In genomic region chr14:100861937-100862247, GRCh38 we compare ENCODE assay signal across 2 cellular contexts.
A peak's percentile ranks its signal among the peaks of the same experiment; 100 is the strongest.
TF ChIP-seq lines count a peak whose summit lies in the region.

No MANE protein-coding gene starts in this region.

TF ChIP-seq in HEK293, 187 proteins besides CTCF, POLR2A, EP300 and RAD21:
- TF ChIP-seq ZNF366 (tag by site-specific recombination; conservative IDR thresholded peaks at IDR 0.05) (peak; percentile 77), EGR2 (tag by site-specific recombination; IDR thresholded peaks at IDR 0.05; ENCODE audit: low read depth) (peak; percentile 94), ZNF266 (tag by site-specific recombination; IDR thresholded peaks at IDR 0.05; ENCODE audit: low read depth) (no peak), ZFHX2 (tag by site-specific recombination; conservative IDR thresholded peaks at IDR 0.05) (peak; percentile 78), ZNF513 (tag by site-specific recombination; IDR thresholded peaks at IDR 0.05) (peak; percentile 96)

TF ChIP-seq in K562, 482 proteins besides CTCF, POLR2A, EP300 and RAD21:
- TF ChIP-seq PURB (CRISPR knock-in tag; IDR thresholded peaks at IDR 0.05; ENCODE audit: low read depth) (no peak), HIVEP1 (CRISPR knock-in tag; IDR thresholded peaks at IDR 0.05) (no peak), ELF1 (tag; IDR thresholded peaks at IDR 0.05) (no peak), NR2C2 (CRISPR knock-in tag; IDR thresholded peaks at IDR 0.05) (no peak), NR2C2 (tag; IDR thresholded peaks at IDR 0.05) (no peak), PYGO2 (tag; IDR thresholded peaks at IDR 0.05) (no peak), ATF4 (CRISPR knock-in tag; IDR thresholded peaks at IDR 0.05) (no peak), NR4A1 (CRISPR knock-in tag; IDR thresholded peaks at IDR 0.05) (no peak), NR4A1 (tag; IDR thresholded peaks at IDR 0.05) (no peak), ERF (CRISPR knock-in tag; IDR thresholded peaks at IDR 0.05) (no peak), ARHGAP35 (IDR thresholded peaks at IDR 0.05; ENCODE audit: partially characterized antibody) (peak; percentile 11), JUN (IDR thresholded peaks at IDR 0.05; ENCODE audit: borderline replicate concordance, low read depth, low read length) (no peak), JUN (CRISPR knock-in tag; IDR thresholded peaks at IDR 0.05; ENCODE audit: borderline replicate concordance) (no peak), ZNF512 (tag; IDR thresholded peaks at IDR 0.05) (peak; percentile 76), THRB (CRISPR knock-in tag; conservative IDR thresholded peaks at IDR 0.05) (peak; percentile 81; the same call in 1 of the 2 replicates), SAFB (IDR thresholded peaks at IDR 0.05; ENCODE audit: borderline replicate concordance, low read depth, low read length) (no peak), HDAC1 (IDR thresholded peaks at IDR 0.05) (0 out of 4 replicates have a peak, but pooled peaks of 1 of the 2 experiments have one; percentile 47), LARP7 (IDR thresholded peaks at IDR 0.05) (peak; percentile 70; the same call in 1 of the 2 replicates), RREB1 (CRISPR knock-in tag; IDR thresholded peaks at IDR 0.05) (no peak), ETV5 (CRISPR knock-in tag; IDR thresholded peaks at IDR 0.05; ENCODE audit: low read depth) (no peak), HNRNPK (IDR thresholded peaks at IDR 0.05; ENCODE audit: low read depth, low read length, poor library complexity, severe bottlenecking) (no peak), ZMIZ1 (IDR thresholded peaks at IDR 0.05; ENCODE audit: low read depth in 2 of 2, low read length in 2 of 2) (no peak), HLTF (IDR thresholded peaks at IDR 0.05) (0 out of 2 replicates have a peak, but pooled peaks have one; percentile 44), ZBTB26 (CRISPR knock-in tag; IDR thresholded peaks at IDR 0.05) (0 out of 2 replicates have a peak, but pooled peaks have one; percentile 72), ZNF263 (CRISPR knock-in tag; IDR thresholded peaks at IDR 0.05; ENCODE audit: borderline replicate concordance) (peak; percentile 51; the same call in 1 of the 2 replicates), SMAD1 (IDR thresholded peaks at IDR 0.05; ENCODE audit: low read depth, low read length, partially characterized antibody) (no peak), ZBTB7A (IDR thresholded peaks at IDR 0.05; ENCODE audit: borderline replicate concordance, control insufficient read depth, low read depth, low read length) (no peak)
TF ChIP-seq in K562: peak in this region for 8.
